14 cellular contexts compared by ENCODE assay signal in genomic region chr12:123077298-123078113, GRCh38.
DNase-seq lines count a peak whose midpoint lies in the region; ATAC-seq, FAIRE-seq and TF ChIP-seq lines count a peak whose summit lies in the region.
"Had no signal": no experiment of that assay in that cellular context is flagged by ENCODE, and none has a peak within 500 bp of the region (broad histone marks: within the 10 kb centered on the region; RNA-seq: fewer than 3 reads in every experiment).

No MANE protein-coding gene starts in this region.

- peak; percentile 24 for DNase-seq in activated CD4-positive, alpha-beta T cell treated with anti-CD3 and anti-CD28 coated beads for 36 hours
- DNase-seq in activated CD4-positive, alpha-beta T cell treated with anti-CD3 and anti-CD28 coated beads for 48 hours, result no peak
- DNase-seq in NCI-H2227 treated with DMSO at 0.1 percent for 48 hours (lab: John Stamatoyannopoulos, UW) (peak; percentile 38), K562 (ENCODE audit: extremely low read depth in 1 of 4, low spot score in 3 of 4) (no peak), neural progenitor cell (ENCODE audit: low spot score) (no peak), foreskin melanocyte (no peak), ureter (ENCODE audit: low spot score) (no peak)
- DNase-seq: DMS79 treated with DMSO at 0.1 percent for 48 hours, esophagus squamous epithelium, NCI-H2029, testis had no signal

- H3K4me3 ChIP-seq in K562 (no peak overlapping the region), neural progenitor cell (no peak overlapping the region)
- H3K4me3 ChIP-seq: cardiac muscle cell, esophagus squamous epithelium, GM12878, testis had no signal

- no peaks in the 10 kb centered on the region for H3K27me3 ChIP-seq in K562 (ENCODE audit: control insufficient read depth in 2 of 2, insufficient read depth in 2 of 2, low read length in 2 of 2)
- H3K27me3 ChIP-seq in neural progenitor cell, result peaks cover 6% of the 10 kb centered on the region
- H3K27me3 ChIP-seq: cardiac muscle cell, esophagus squamous epithelium, testis had no signal

- H3K27me3 Mint-ChIP-seq in activated CD4-positive, alpha-beta T cell treated with anti-CD3 and anti-CD28 coated beads for 36 hours, result no peaks in the 10 kb centered on the region
- H3K27me3 Mint-ChIP-seq in neural progenitor cell (ENCODE audit: insufficient read depth, low read depth), result peaks cover 10% of the 10 kb centered on the region

- peak overlapping the region; percentile 68 for H3K4me3 Mint-ChIP-seq in activated CD4-positive, alpha-beta T cell treated with anti-CD3 and anti-CD28 coated beads for 36 hours
- H3K4me3 Mint-ChIP-seq in neural progenitor cell, result no peak overlapping the region

- no peak for ATAC-seq in activated CD4-positive, alpha-beta T cell treated with anti-CD3 and anti-CD28 coated beads for 36 hours
- ATAC-seq in K562, result no peak
- no peak for ATAC-seq in GM21528 (IDR thresholded peaks at IDR 0.05; ENCODE audit: low FRiP score, unreplicated experiment)

- no peak for TF ChIP-seq EP300 in K562 (IDR thresholded peaks at IDR 0.05; ENCODE audit: low read length)

- peaks cover 13 to 26% of the 10 kb centered on the region in 2 experiments; a peak in 4 of 5 replicates for H3K4me1 ChIP-seq in K562 (replicated peaks in 1 of 2; ENCODE audit: control insufficient read depth in 2 of 2, insufficient read depth in 2 of 2, low read length in 2 of 2)
- H3K4me1 ChIP-seq in neural progenitor cell, result peaks cover 33% of the 10 kb centered on the region

- no TSS peak for BruUV-seq in K562 (replicated peaks; lab: Mats Ljungman, UMichigan)

- TF ChIP-seq RAD21 in K562 (CRISPR knock-in tag; conservative IDR thresholded peaks at IDR 0.05 in 1 of 2, IDR thresholded peaks at IDR 0.05 in 1 of 2), result peak in 1 of 2 experiments; percentile 18; a peak in 2 of 4 replicates

- H3K36me3 ChIP-seq in K562 (ENCODE audit: control insufficient read depth, insufficient read depth, low read length), result no peaks in the 10 kb centered on the region; the same call in 2 of the 3 replicates
- no peaks in the 10 kb centered on the region for H3K36me3 ChIP-seq in neural progenitor cell
- H3K36me3 ChIP-seq: cardiac muscle cell, esophagus squamous epithelium had no signal

- POLR2A ChIA-PET in activated CD4-positive, alpha-beta T cell treated with anti-CD3 and anti-CD28 coated beads for 36 hours (lab: Charles Lee), result interaction anchor here (0.5 to 2.5 kb wide), 6 partner anchors 34 to 637 kb away, joined by 3 to 8 read pairs (median 4); partner anchors contain the start of genes MPHOSPH9 and MTRFR
- POLR2A ChIA-PET in K562 (lab: Yijun Ruan, JAX), result interaction anchor here (1.0 to 1.7 kb wide), 3 partner anchors 9 to 16 kb away, joined by 3 to 8 read pairs (median 3); no protein-coding TSS in a partner anchor

- in situ Hi-C loops in K562 (cut with MboI), result no loop called here

- no peak overlapping the region; the same call in 1 of the 2 replicates for H3K4me2 ChIP-seq in K562 (ENCODE audit: insufficient read depth, low read length)
- no peak overlapping the region for H3K4me2 ChIP-seq in neural progenitor cell

- no peaks in the 10 kb centered on the region for H3K9me3 ChIP-seq in K562 (replicated peaks; ENCODE audit: control insufficient read depth, insufficient read depth, low read depth, low read length)
- H3K9me3 ChIP-seq in neural progenitor cell (ENCODE audit: low read depth), result no peaks in the 10 kb centered on the region
- H3K9me3 ChIP-seq: esophagus squamous epithelium, testis had no signal

- peak overlapping the region; percentile 94 for H3K27ac Mint-ChIP-seq in activated CD4-positive, alpha-beta T cell treated with anti-CD3 and anti-CD28 coated beads for 36 hours
- H3K27ac Mint-ChIP-seq in neural progenitor cell, result peak overlapping the region; percentile 71

- peaks cover 24% of the 10 kb centered on the region for H3F3A ChIP-seq in neural progenitor cell (ENCODE audit: low read depth)

- intact Hi-C loops in activated CD4-positive, alpha-beta T cell treated with anti-CD3 and anti-CD28 coated beads for 36 hours (cut with DNase I, micrococcal nuclease), result loop anchor here (2.0 to 5.0 kb wide), 8 partner anchors 29 to 637 kb away; partner anchors contain the start of genes MPHOSPH9 (in 1 of the 2), MTRFR (in 1 of the 2), OGFOD2 (in 1 of the 2) and PITPNM2 (in 1 of the 2)
- intact Hi-C loops in K562 (cut with micrococcal nuclease), result no loop called here

- TF ChIP-seq POLR2A in K562 (conservative IDR thresholded peaks at IDR 0.05), result no peak

- CTCF ChIA-PET in activated CD4-positive, alpha-beta T cell treated with anti-CD3 and anti-CD28 coated beads for 36 hours (lab: Charles Lee), result no interaction called here
- CTCF ChIA-PET in K562 (lab: Yijun Ruan, JAX; ENCODE audit: low intra/inter-chr PET ratio), result no interaction called here

- H2AFZ ChIP-seq in K562 (ENCODE audit: low read depth, low read length) (no peak overlapping the region), neural progenitor cell (replicated peaks) (no peak overlapping the region)

- WGBS in K562 (ENCODE audit: insufficient coverage, low coverage, missing lambda C conversion rate), result 52% methylated on average over 14 of the region's 21 CpGs

- H4K20me1 ChIP-seq in K562 (replicated peaks; ENCODE audit: control insufficient read depth, insufficient read depth, low read length), result peaks cover 9% of the 10 kb centered on the region; the same call in 1 of the 2 replicates
- no peaks in the 10 kb centered on the region for H4K20me1 ChIP-seq in neural progenitor cell (ENCODE audit: low read depth)

- no peak for FAIRE-seq in K562 (lab: Jason Lieb, UNC)
- FAIRE-seq: GM12878 had no signal

- no peaks in the 10 kb centered on the region for H3K9me3 Mint-ChIP-seq in activated CD4-positive, alpha-beta T cell treated with anti-CD3 and anti-CD28 coated beads for 36 hours (ENCODE audit: low read depth)
- H3K9me3 Mint-ChIP-seq in neural progenitor cell, result no peaks in the 10 kb centered on the region

- H3K79me2 ChIP-seq in K562 (ENCODE audit: control insufficient read depth, insufficient read depth, low read length), result no peaks in the 10 kb centered on the region
- H3K79me2 ChIP-seq in neural progenitor cell (ENCODE audit: low read depth), result no peaks in the 10 kb centered on the region

- peaks cover 47% of the 10 kb centered on the region for H3K4me1 Mint-ChIP-seq in activated CD4-positive, alpha-beta T cell treated with anti-CD3 and anti-CD28 coated beads for 36 hours
- peaks cover 41% of the 10 kb centered on the region for H3K4me1 Mint-ChIP-seq in neural progenitor cell

- H3K27ac ChIP-seq in K562 (ENCODE audit: extremely low read depth, low read depth, low read length) (no peak overlapping the region), neural progenitor cell (no peak overlapping the region)
- H3K27ac ChIP-seq: cardiac muscle cell, testis had no signal

- TF ChIP-seq CTCF in K562 (IDR thresholded peaks at IDR 0.05 in 2 of 3, conservative IDR thresholded peaks at IDR 0.05 in 1 of 3; ENCODE audit: insufficient read depth in 2 of 3, low read depth in 1 of 3, low read length in 3 of 3) (peak in 1 of 3 experiments; percentile 21; a peak in 1 of 6 replicates), neural progenitor cell (IDR thresholded peaks at IDR 0.05) (no peak)

- peak overlapping the region in 1 of 2 experiments; percentile 6; a peak in 1 of 4 replicates for H3K9ac ChIP-seq in K562 (ENCODE audit: insufficient read depth in 1 of 2, low read depth in 2 of 2, low read length in 2 of 2)
- H3K9ac ChIP-seq in neural progenitor cell, result no peak overlapping the region

- H3K36me3 Mint-ChIP-seq in activated CD4-positive, alpha-beta T cell treated with anti-CD3 and anti-CD28 coated beads for 36 hours (ENCODE audit: low read depth), result no peaks in the 10 kb centered on the region
- H3K36me3 Mint-ChIP-seq in neural progenitor cell, result no peaks in the 10 kb centered on the region

- H3K9me1 ChIP-seq in K562 (ENCODE audit: control insufficient read depth, insufficient read depth, low read length), result peaks cover 4% of the 10 kb centered on the region

TF ChIP-seq in K562, 482 proteins besides CTCF, POLR2A, EP300 and RAD21:
- TF ChIP-seq HDGF (IDR thresholded peaks at IDR 0.05), result no peak
- TF ChIP-seq BHLHE40 (IDR thresholded peaks at IDR 0.05; ENCODE audit: low read length), result peak; percentile 57; the same call in 1 of the 2 replicates

Comparison
In these comparisons a context has a peak if more than half of its experiments do, and no peak if none do; other contexts are left out.
1. DNase-seq: peak in activated CD4-positive, alpha-beta T cell treated with anti-CD3 and anti-CD28 coated beads for 36 hours (single experiment) and NCI-H2227 treated with DMSO at 0.1 percent for 48 hours (single experiment); none in activated CD4-positive, alpha-beta T cell treated with anti-CD3 and anti-CD28 coated beads for 48 hours (single experiment), K562 (0 of 4), neural progenitor cell (single experiment), foreskin melanocyte (single experiment) and ureter (single experiment).